In the genomic region with DNA sequence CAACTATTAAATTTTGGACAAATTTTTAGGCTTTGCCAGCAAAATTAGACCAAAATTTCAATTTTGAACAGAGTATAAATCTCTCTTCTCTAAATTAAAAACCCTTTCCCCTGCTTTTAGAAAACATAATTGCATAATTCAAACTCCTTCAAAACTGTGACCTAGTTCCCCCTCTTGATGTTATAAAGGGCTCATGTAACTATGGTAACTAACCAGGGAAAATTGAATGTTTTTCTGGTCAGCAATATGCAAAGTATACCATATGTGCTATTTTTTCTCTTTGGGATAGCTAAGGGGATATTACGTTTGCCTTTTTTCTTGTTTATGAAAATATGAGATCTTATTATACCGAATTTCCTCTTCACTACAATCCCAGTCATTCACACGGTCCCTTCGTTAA, we compare ENCODE assay signal across 1 cellular context.
TF ChIP-seq lines count a peak whose summit lies in the region.

No MANE protein-coding gene starts in this region.

TF ChIP-seq in SK-N-SH, 30 proteins besides CTCF, POLR2A, EP300 and RAD21 (continued from another document):
- no peak for TF ChIP-seq ZBTB33 (IDR thresholded peaks at IDR 0.05; ENCODE audit: borderline replicate concordance, low read depth)
- TF ChIP-seq EZH2phosphoT487 (IDR thresholded peaks at IDR 0.05; ENCODE audit: borderline replicate concordance, low read depth) = no peak
TF ChIP-seq in SK-N-SH: peak in this region for 0.
